In the genomic region with DNA sequence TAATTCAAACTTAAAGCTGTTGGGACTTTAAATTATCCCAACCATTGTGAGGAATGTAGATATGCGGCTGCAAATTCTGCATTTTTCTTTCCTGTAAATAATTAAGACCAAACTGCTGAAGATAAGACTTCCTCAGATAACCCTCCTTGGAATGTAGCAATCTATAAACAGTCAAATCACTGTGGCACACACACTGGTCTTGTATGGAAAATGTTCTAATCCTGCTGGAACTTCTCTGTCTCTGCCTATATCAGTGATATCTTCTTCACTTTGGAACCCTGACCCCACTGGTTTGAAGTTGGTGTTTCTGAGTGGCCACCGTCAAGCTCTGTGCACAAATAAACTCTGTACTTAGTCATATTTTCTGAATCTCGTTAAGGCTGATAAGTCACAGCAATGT, we compare ENCODE assay signal across 21 cellular contexts.
"Had no signal": no experiment of that assay in that cellular context is flagged by ENCODE, and none has a peak within 500 bp of the region (broad histone marks: within the 10 kb centered on the region; RNA-seq: fewer than 3 reads in every experiment).

No MANE protein-coding gene starts in this region.

- H3K9me3 Mint-ChIP-seq: activated B cell treated with CpG ODN at 0.5 μM for 24 hours; activated T-cell treated with anti-CD3 and anti-CD28 coated beads, Interleukin-2, amount 50 U/mL, for 4 hours; activated T-helper 2 cell treated with anti-CD3 and anti-CD28 coated beads, Interferon-gamma antibody, Interleukin-2, Interleukin-4, amounts not matched to agents 10 μg/mL and 5 μg/mL and 100 μg/mL, durations not matched to agents 14 hours and 24 hours and 36 hours; stimulated activated naive CD8-positive, alpha-beta T cell treated with anti-CD3 and anti-CD28 coated beads, Interleukin-15, amount 100 ng/mL, for 72 hours; T-helper 1 cell treated with Interleukin-12 subunit alpha and Interleukin-12 subunit beta and Interleukin-4 antibody, amounts not matched to agents 30 μg/mL and 1 μg/mL, for 36 hours had no signal

- H3K4me3 Mint-ChIP-seq: activated B cell treated with CpG ODN at 0.5 μM for 24 hours; activated CD4-positive, alpha-beta T cell treated with anti-CD3 and anti-CD28 coated beads for 36 hours; activated naive CD8-positive, alpha-beta T cell; activated T-cell treated with anti-CD3 and anti-CD28 coated beads, Interleukin-2, amount 50 U/mL, for 4 hours; naive B cell; neural crest cell; stimulated activated naive CD8-positive, alpha-beta T cell treated with anti-CD3 and anti-CD28 coated beads, Interleukin-15, amount 100 ng/mL, for 72 hours; T-helper 1 cell treated with Interleukin-12 subunit alpha and Interleukin-12 subunit beta and Interleukin-4 antibody, amounts not matched to agents 30 μg/mL and 1 μg/mL, for 36 hours had no signal

- H3K4me1 ChIP-seq: body of pancreas, left ventricle myocardium inferior, vagina had no signal

- H3K36me3 ChIP-seq: cardiac muscle cell, left ventricle myocardium inferior, vagina had no signal

- H3K9me3 ChIP-seq: body of pancreas, vagina had no signal

- H3K27me3 ChIP-seq: body of pancreas, cardiac muscle cell, foreskin keratinocyte, vagina had no signal

- H3K27ac ChIP-seq: body of pancreas, cardiac muscle cell, foreskin keratinocyte, left ventricle myocardium inferior, vagina had no signal

- ATAC-seq: activated CD4-positive, alpha-beta T cell treated with anti-CD3 and anti-CD28 coated beads for 36 hours; activated T-cell treated with anti-CD3 and anti-CD28 coated beads, Interleukin-2, amount 50 U/mL, for 4 hours; body of pancreas; foreskin keratinocyte; stimulated activated naive CD8-positive, alpha-beta T cell treated with anti-CD3 and anti-CD28 coated beads, Interleukin-15, amount 100 ng/mL, for 72 hours had no signal

- H3K27me3 Mint-ChIP-seq: activated CD4-positive, alpha-beta T cell treated with anti-CD3 and anti-CD28 coated beads for 36 hours; activated naive CD8-positive, alpha-beta T cell; stimulated activated naive CD8-positive, alpha-beta T cell treated with anti-CD3 and anti-CD28 coated beads, Interleukin-15, amount 100 ng/mL, for 72 hours had no signal

- DNase-seq: activated B cell treated with CpG ODN at 0.5 μM for 24 hours; activated CD4-positive, alpha-beta T cell treated with anti-CD3 and anti-CD28 coated beads for 36 hours; activated CD4-positive, alpha-beta T cell treated with anti-CD3 and anti-CD28 coated beads, Interleukin-2, amount 50 U/mL, for 48 hours; activated CD8-positive, alpha-beta memory T cell treated with anti-CD3 and anti-CD28 coated beads, Interleukin-2, amount 50 U/mL, for 48 hours; activated naive CD4-positive, alpha-beta T cell; activated T-cell treated with anti-CD3 and anti-CD28 coated beads, Interleukin-2, amount 50 U/mL, for 4 hours; body of pancreas; cortex of kidney; foreskin keratinocyte; left ventricle myocardium inferior; mammary epithelial cell; naive B cell; posterior cingulate gyrus; stimulated activated CD4-positive, alpha-beta T cell treated with anti-CD3 and anti-CD28 coated beads, Interleukin-1b, Interleukin-23, amount 100 ng/mL, for 48 hours; stimulated activated naive CD8-positive, alpha-beta T cell treated with anti-CD3 and anti-CD28 coated beads, Interleukin-15, amount 100 ng/mL, for 72 hours had no signal

- H3K27ac Mint-ChIP-seq: activated B cell treated with CpG ODN at 0.5 μM for 24 hours; activated CD4-positive, alpha-beta T cell treated with anti-CD3 and anti-CD28 coated beads for 36 hours; activated naive CD8-positive, alpha-beta T cell; activated T-helper 2 cell treated with anti-CD3 and anti-CD28 coated beads, Interferon-gamma antibody, Interleukin-2, Interleukin-4, amounts not matched to agents 10 μg/mL and 5 μg/mL and 100 μg/mL, durations not matched to agents 14 hours and 24 hours and 36 hours; naive B cell; stimulated activated naive CD8-positive, alpha-beta T cell treated with anti-CD3 and anti-CD28 coated beads, Interleukin-15, amount 100 ng/mL, for 72 hours; T-helper 1 cell treated with Interleukin-12 subunit alpha and Interleukin-12 subunit beta and Interleukin-4 antibody, amounts not matched to agents 30 μg/mL and 1 μg/mL, for 36 hours had no signal

- H3K4me3 ChIP-seq: body of pancreas, cardiac muscle cell, left ventricle myocardium inferior, vagina had no signal

- H3K4me1 Mint-ChIP-seq: activated CD4-positive, alpha-beta T cell treated with anti-CD3 and anti-CD28 coated beads for 36 hours; neural crest cell; stimulated activated naive CD8-positive, alpha-beta T cell treated with anti-CD3 and anti-CD28 coated beads, Interleukin-15, amount 100 ng/mL, for 72 hours had no signal
